ENCODE assay signal across 17 cellular contexts in genomic region chr19:13652810-13653590, GRCh38.
DNase-seq lines count a peak whose midpoint lies in the region; ATAC-seq and TF ChIP-seq lines count a peak whose summit lies in the region.
"Had no signal": no experiment of that assay in that cellular context is flagged by ENCODE, and none has a peak within 500 bp of the region (broad histone marks: within the 10 kb centered on the region; RNA-seq: fewer than 3 reads in every experiment).

No MANE protein-coding gene starts in this region.

- H3K56ac ChIP-seq in H9 (ENCODE audit: insufficient read length, low read depth, low read length) = no peak overlapping the region

- no peaks in the 10 kb centered on the region for H3K23me2 ChIP-seq in H9 (ENCODE audit: insufficient read length, low read depth, low read length, poor library complexity, severe bottlenecking)

- no peak overlapping the region for H4K8ac ChIP-seq in H9 (replicated peaks; ENCODE audit: insufficient read length, low read depth, low read length)

- peak; percentile 67 for ATAC-seq in effector memory CD8-positive, alpha-beta T cell (replicated peaks)
- no peak for ATAC-seq in SK-N-SH treated with all-trans-retinoic acid at 6 μM for 48 hours

- H3K9ac ChIP-seq in H9 (ENCODE audit: extremely low read depth, insufficient read length, low read length) = no peak overlapping the region

- no peak overlapping the region for H2BK12ac ChIP-seq in H9 (ENCODE audit: insufficient read length, low read depth, low read length)

- no peak overlapping the region for H3K27ac ChIP-seq in H9 (ENCODE audit: insufficient read length, low read depth, low read length)

- no peaks in the 10 kb centered on the region for H3K27me3 ChIP-seq in H9 (ENCODE audit: insufficient read depth, low read length)

- no peak overlapping the region for H3K4me3 Mint-ChIP-seq in H9
- no peak overlapping the region for H3K4me3 Mint-ChIP-seq in effector memory CD8-positive, alpha-beta T cell
- no peak overlapping the region for H3K4me3 Mint-ChIP-seq in osteocyte (ENCODE audit: unreplicated experiment)
- H3K4me3 Mint-ChIP-seq: type B pancreatic cell had no signal

- H3K27me3 Mint-ChIP-seq in H9 (ENCODE audit: low read depth) = peaks cover 2% of the 10 kb centered on the region; the same call in 1 of the 2 replicates
- peaks cover 7 to 8% of the 10 kb centered on the region in 2 donors for H3K27me3 Mint-ChIP-seq in effector memory CD8-positive, alpha-beta T cell
- H3K27me3 Mint-ChIP-seq in osteocyte (ENCODE audit: unreplicated experiment) = peaks cover 4% of the 10 kb centered on the region
- H3K27me3 Mint-ChIP-seq: progenitor cell of endocrine pancreas had no signal

- no peaks in the 10 kb centered on the region for H4K20me1 ChIP-seq in H9 (ENCODE audit: control insufficient read depth, insufficient read depth, insufficient read length)

- H3K4me2 ChIP-seq in H9 (ENCODE audit: insufficient read depth, insufficient read length, low read length) = no peak overlapping the region

- H2BK120ac ChIP-seq in H9 (ENCODE audit: low read depth, low read length, poor library complexity, severe bottlenecking) = no peak overlapping the region

- H2BK15ac ChIP-seq in H9 (ENCODE audit: low read depth, low read length) = no peak overlapping the region

- H3T11ph ChIP-seq in H9 (ENCODE audit: low read length) = no peak overlapping the region

- H3K27ac Mint-ChIP-seq in H9 = no peak overlapping the region
- H3K27ac Mint-ChIP-seq in effector memory CD8-positive, alpha-beta T cell = no peak overlapping the region
- no peak overlapping the region for H3K27ac Mint-ChIP-seq in osteocyte (ENCODE audit: unreplicated experiment)
- H3K27ac Mint-ChIP-seq: progenitor cell of endocrine pancreas, type B pancreatic cell had no signal

- peaks cover 7% of the 10 kb centered on the region for H3K9me3 ChIP-seq in H9 (ENCODE audit: control insufficient read depth, low read depth, low read length)

- H3K36me3 Mint-ChIP-seq in H9 (ENCODE audit: insufficient read depth in 1 of 3, low read depth in 3 of 3) (peaks cover 0 to 8% (median 8%) of the 10 kb centered on the region in 3 experiments; a peak in 5 of 7 replicates), osteocyte (ENCODE audit: unreplicated experiment) (no peaks in the 10 kb centered on the region)
- H3K36me3 Mint-ChIP-seq in effector memory CD8-positive, alpha-beta T cell (ENCODE audit: insufficient read depth) = no peaks in the 10 kb centered on the region
- H3K36me3 Mint-ChIP-seq: type B pancreatic cell had no signal

- H3K4ac ChIP-seq in H9 (ENCODE audit: low read depth, low read length) = no peak overlapping the region

- DNase-seq in NCI-H1436 (lab: John Stamatoyannopoulos, UW) (peak; percentile 40), NCI-H1436 treated with DMSO at 0.1 percent for 48 hours (lab: John Stamatoyannopoulos, UW) (no peak), H9 (peak; percentile 38), NCI-H748 treated with DMSO at 0.1 percent for 48 hours (lab: John Stamatoyannopoulos, UW) (peak; percentile 33), anterior cingulate cortex (lab: John Stamatoyannopoulos, UW) (no peak), osteocyte (ENCODE audit: extremely low spot score, unreplicated experiment) (no peak)
- DNase-seq in effector memory CD8-positive, alpha-beta T cell = no peak
- DNase-seq: 8988T; activated CD4-positive, alpha-beta T cell treated with anti-CD3 and anti-CD28 coated beads for 4 hours; C1 segment of cervical spinal cord; HCEC 1CT; NCI-H1417 treated with DMSO at 0.1 percent for 48 hours; Right ventricle myocardium superior; stimulated activated naive CD4-positive, alpha-beta T cell had no signal

- no peaks in the 10 kb centered on the region for H3K79me1 ChIP-seq in H9 (ENCODE audit: insufficient read depth, low read depth, low read length, poor library complexity, severe bottlenecking)

- TF ChIP-seq CTCF in H9 (conservative IDR thresholded peaks at IDR 0.05) (no peak), osteocyte (IDR thresholded peaks at IDR 0.05) (no peak)

- H3K23ac ChIP-seq in H9 (ENCODE audit: insufficient read length, low read depth, low read length) = no peak overlapping the region

- no peak overlapping the region for H2AK5ac ChIP-seq in H9 (ENCODE audit: insufficient read length, low read length)

- no peak overlapping the region for H3K18ac ChIP-seq in H9 (ENCODE audit: insufficient read length, low read depth, low read length)

- H2AFZ ChIP-seq in H9 (ENCODE audit: low read length) = no peak overlapping the region

- H3K9me3 Mint-ChIP-seq in H9 (peaks cover 14 to 24% of the 10 kb centered on the region in 2 experiments), osteocyte (ENCODE audit: unreplicated experiment) (peaks cover 4% of the 10 kb centered on the region)
- H3K9me3 Mint-ChIP-seq in effector memory CD8-positive, alpha-beta T cell = no peaks in the 10 kb centered on the region
- H3K9me3 Mint-ChIP-seq: type B pancreatic cell had no signal

- H4K91ac ChIP-seq in H9 (ENCODE audit: insufficient read length, low read depth, low read length) = no peak overlapping the region

- H4K5ac ChIP-seq in H9 (ENCODE audit: insufficient read length, low read depth, low read length) = no peak overlapping the region

- H3K4me1 ChIP-seq in H9 (ENCODE audit: insufficient read depth, low read length) = no peaks in the 10 kb centered on the region

- H2BK20ac ChIP-seq in H9 (ENCODE audit: low read depth, low read length, poor library complexity, severe bottlenecking) = no peak overlapping the region

- H2BK5ac ChIP-seq in H9 (ENCODE audit: insufficient read length, low read length) = no peak overlapping the region

- no CpG with 5 or more reads among the region's 5 CpGs for WGBS in H9 (ENCODE audit: extremely low coverage, insufficient read length, low lambda C conversion rate)

- H3K4me1 Mint-ChIP-seq in H9 = peaks cover 10 to 11% of the 10 kb centered on the region in 2 experiments; a peak in 3 of 4 replicates
- peaks cover 10% of the 10 kb centered on the region in 2 donors for H3K4me1 Mint-ChIP-seq in effector memory CD8-positive, alpha-beta T cell (ENCODE audit: low read depth in 2 of 2)
- no peaks in the 10 kb centered on the region for H3K4me1 Mint-ChIP-seq in osteocyte (ENCODE audit: unreplicated experiment)

- no peaks in the 10 kb centered on the region for H3K79me2 ChIP-seq in H9 (ENCODE audit: insufficient read depth, low read length)

- no peak overlapping the region for H3K14ac ChIP-seq in H9 (ENCODE audit: insufficient read depth, low read length)

TF ChIP-seq in SK-N-SH treated with all-trans-retinoic acid at 6 μM for 48 hours, 23 proteins besides CTCF, POLR2A, EP300 and RAD21:
- TF ChIP-seq BACH2 (CRISPR knock-in tag; IDR thresholded peaks at IDR 0.05; ENCODE audit: borderline replicate concordance) (no peak), TOX (CRISPR knock-in tag; IDR thresholded peaks at IDR 0.05; ENCODE audit: borderline replicate concordance) (no peak), ZFP30 (CRISPR knock-in tag; IDR thresholded peaks at IDR 0.05) (no peak), ESRRG (CRISPR knock-in tag; IDR thresholded peaks at IDR 0.05) (no peak), ISL1 (CRISPR knock-in tag; IDR thresholded peaks at IDR 0.05) (no peak), ZFP3 (CRISPR knock-in tag; IDR thresholded peaks at IDR 0.05) (no peak), ZNF565 (CRISPR knock-in tag; conservative IDR thresholded peaks at IDR 0.05; ENCODE audit: low read depth) (no peak), PPARA (CRISPR knock-in tag; IDR thresholded peaks at IDR 0.05; ENCODE audit: borderline replicate concordance) (no peak), ZNF70 (CRISPR knock-in tag; IDR thresholded peaks at IDR 0.05) (no peak), GLIS3 (CRISPR knock-in tag; IDR thresholded peaks at IDR 0.05) (no peak)
- TF ChIP-seq, protein P1, sequence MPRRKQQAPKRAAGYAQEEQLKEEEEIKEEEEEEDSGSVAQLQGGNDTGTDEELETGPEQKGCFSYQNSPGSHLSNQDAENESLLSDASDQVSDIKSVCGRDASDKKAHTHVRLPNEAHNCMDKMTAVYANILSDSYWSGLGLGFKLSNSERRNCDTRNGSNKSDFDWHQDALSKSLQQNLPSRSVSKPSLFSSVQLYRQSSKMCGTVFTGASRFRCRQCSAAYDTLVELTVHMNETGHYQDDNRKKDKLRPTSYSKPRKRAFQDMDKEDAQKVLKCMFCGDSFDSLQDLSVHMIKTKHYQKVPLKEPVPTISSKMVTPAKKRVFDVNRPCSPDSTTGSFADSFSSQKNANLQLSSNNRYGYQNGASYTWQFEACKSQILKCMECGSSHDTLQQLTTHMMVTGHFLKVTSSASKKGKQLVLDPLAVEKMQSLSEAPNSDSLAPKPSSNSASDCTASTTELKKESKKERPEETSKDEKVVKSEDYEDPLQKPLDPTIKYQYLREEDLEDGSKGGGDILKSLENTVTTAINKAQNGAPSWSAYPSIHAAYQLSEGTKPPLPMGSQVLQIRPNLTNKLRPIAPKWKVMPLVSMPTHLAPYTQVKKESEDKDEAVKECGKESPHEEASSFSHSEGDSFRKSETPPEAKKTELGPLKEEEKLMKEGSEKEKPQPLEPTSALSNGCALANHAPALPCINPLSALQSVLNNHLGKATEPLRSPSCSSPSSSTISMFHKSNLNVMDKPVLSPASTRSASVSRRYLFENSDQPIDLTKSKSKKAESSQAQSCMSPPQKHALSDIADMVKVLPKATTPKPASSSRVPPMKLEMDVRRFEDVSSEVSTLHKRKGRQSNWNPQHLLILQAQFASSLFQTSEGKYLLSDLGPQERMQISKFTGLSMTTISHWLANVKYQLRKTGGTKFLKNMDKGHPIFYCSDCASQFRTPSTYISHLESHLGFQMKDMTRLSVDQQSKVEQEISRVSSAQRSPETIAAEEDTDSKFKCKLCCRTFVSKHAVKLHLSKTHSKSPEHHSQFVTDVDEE (CRISPR knock-in tag; IDR thresholded peaks at IDR 0.05) = no peak

Comparison
In these comparisons a context has a peak if more than half of its experiments do, and no peak if none do; other contexts are left out.
1. DNase-seq: peak in NCI-H1436 (single experiment), H9 (single experiment) and NCI-H748 treated with DMSO at 0.1 percent for 48 hours (single experiment); none in NCI-H1436 treated with DMSO at 0.1 percent for 48 hours (single experiment), effector memory CD8-positive, alpha-beta T cell (0 of 3), anterior cingulate cortex (0 of 58) and osteocyte (single experiment).